8 cellular contexts compared by ENCODE assay signal in genomic region chr19:19490247-19490968, GRCh38. TPM values are rescaled to one million over a fixed set of nuclear protein-coding genes. Genes with fewer than 3 reads are reported as not detected.
DNase-seq lines count a peak whose midpoint lies in the region; ATAC-seq and TF ChIP-seq lines count a peak whose summit lies in the region.

No MANE protein-coding gene starts in this region.

- no peak overlapping the region for H3K4me2 ChIP-seq in neural progenitor cell

- H3K4me3 Mint-ChIP-seq in neural progenitor cell = peak overlapping the region; percentile 70
- H3K4me3 Mint-ChIP-seq in stimulated activated naive CD8-positive, alpha-beta T cell treated with anti-CD3 and anti-CD28 coated beads, Interleukin-15, Interleukin-2, amounts not matched to agents 100 ng/mL and 50 ng/mL, for 24 hours = no peak overlapping the region

- peak overlapping the region; percentile 98 for H3K27ac Mint-ChIP-seq in neural progenitor cell
- peak overlapping the region; percentile 90 for H3K27ac Mint-ChIP-seq in stimulated activated naive CD8-positive, alpha-beta T cell treated with anti-CD3 and anti-CD28 coated beads, Interleukin-15, Interleukin-2, amounts not matched to agents 100 ng/mL and 50 ng/mL, for 24 hours

- H3K79me2 ChIP-seq in neural progenitor cell (ENCODE audit: low read depth) = peaks cover 62% of the 10 kb centered on the region

- TF ChIP-seq CTCF in LNCAP (IDR thresholded peaks at IDR 0.05) (peak; percentile 78), neural progenitor cell (IDR thresholded peaks at IDR 0.05) (peak; percentile 92)

- H3K4me3 ChIP-seq in neural progenitor cell = no peak overlapping the region

- no peak overlapping the region for H3K9ac ChIP-seq in neural progenitor cell

- H4K20me1 ChIP-seq in neural progenitor cell (ENCODE audit: low read depth) = peaks cover 25% of the 10 kb centered on the region

- H3K27ac ChIP-seq in neural progenitor cell = peak overlapping the region; percentile 10

- peaks cover 5% of the 10 kb centered on the region for H3K36me3 Mint-ChIP-seq in neural progenitor cell
- H3K36me3 Mint-ChIP-seq in stimulated activated naive CD8-positive, alpha-beta T cell treated with anti-CD3 and anti-CD28 coated beads, Interleukin-15, Interleukin-2, amounts not matched to agents 100 ng/mL and 50 ng/mL, for 24 hours (ENCODE audit: low read depth) = peaks cover 33% of the 10 kb centered on the region

- ATAC-seq in GM21619 (IDR thresholded peaks at IDR 0.05; ENCODE audit: unreplicated experiment) = no peak

- H3K27me3 ChIP-seq in neural progenitor cell = no peaks in the 10 kb centered on the region

- peaks cover 10% of the 10 kb centered on the region for H3K27me3 Mint-ChIP-seq in neural progenitor cell (ENCODE audit: insufficient read depth, low read depth)
- no peaks in the 10 kb centered on the region for H3K27me3 Mint-ChIP-seq in stimulated activated naive CD8-positive, alpha-beta T cell treated with anti-CD3 and anti-CD28 coated beads, Interleukin-15, Interleukin-2, amounts not matched to agents 100 ng/mL and 50 ng/mL, for 24 hours

- no peaks in the 10 kb centered on the region for H3K9me3 ChIP-seq in neural progenitor cell (ENCODE audit: low read depth)

- H3K4me1 Mint-ChIP-seq in neural progenitor cell = peaks cover 45% of the 10 kb centered on the region
- H3K4me1 Mint-ChIP-seq in stimulated activated naive CD8-positive, alpha-beta T cell treated with anti-CD3 and anti-CD28 coated beads, Interleukin-15, Interleukin-2, amounts not matched to agents 100 ng/mL and 50 ng/mL, for 24 hours (ENCODE audit: low read depth) = peaks cover 53% of the 10 kb centered on the region

- no peaks in the 10 kb centered on the region for H3K36me3 ChIP-seq in neural progenitor cell

- H3K9me3 Mint-ChIP-seq in neural progenitor cell = no peaks in the 10 kb centered on the region
- H3K9me3 Mint-ChIP-seq in stimulated activated naive CD8-positive, alpha-beta T cell treated with anti-CD3 and anti-CD28 coated beads, Interleukin-15, Interleukin-2, amounts not matched to agents 100 ng/mL and 50 ng/mL, for 24 hours = no peaks in the 10 kb centered on the region

- H2AFZ ChIP-seq in neural progenitor cell (replicated peaks) = no peak overlapping the region

- DNase-seq in EL (peak; percentile 83), SHP77 treated with DMSO at 0.1 percent for 48 hours (lab: John Stamatoyannopoulos, UW) (peak; percentile 23), fibroblast of the conjunctiva (ENCODE audit: low read depth) (peak; percentile 82), neural progenitor cell (ENCODE audit: low spot score) (peak; percentile 87)
- DNase-seq in activated effector memory CD4-positive, alpha-beta T cell treated with anti-CD3 and anti-CD28 coated beads, Interleukin-2, amount 50 U/mL, for 16 hours = peak; percentile 92

- peaks cover 21% of the 10 kb centered on the region for H3K4me1 ChIP-seq in neural progenitor cell

- H3F3A ChIP-seq in neural progenitor cell (ENCODE audit: low read depth) = peaks cover 28% of the 10 kb centered on the region

RNA-seq across cellular contexts. Expression of gene TSSK6, which starts 24.9 kb away (rescaled TPM):
- 4.6 and 7.0 TPM in 2 replicates for total RNA-seq in neural progenitor cell (ENCODE audit: low replicate concordance)

RNA-seq across cellular contexts. Expression of gene NDUFA13, which starts 25.6 kb away (rescaled TPM):
- total RNA-seq in neural progenitor cell (ENCODE audit: low replicate concordance) = 78.6 and 108 TPM in 2 replicates

RNA-seq across cellular contexts. Expression of gene YJEFN3, which starts 38.3 kb away (rescaled TPM):
- total RNA-seq in neural progenitor cell (ENCODE audit: low replicate concordance) = 2.6 and 5.1 TPM in 2 replicates

RNA-seq across cellular contexts. Expression of gene CILP2, which starts 47.7 kb away (rescaled TPM):
- total RNA-seq in neural progenitor cell (ENCODE audit: low replicate concordance) = 1.0 and 3.3 TPM in 2 replicates

Comparison
In these comparisons a context has a peak if more than half of its experiments do, and no peak if none do; other contexts are left out.
1. DNase-seq: peak in every context shown above with its lines; median percentile 92 in activated effector memory CD4-positive, alpha-beta T cell treated with anti-CD3 and anti-CD28 coated beads, Interleukin-2, amount 50 U/mL, for 16 hours; 87 in neural progenitor cell; 83 in EL; 82 in fibroblast of the conjunctiva; 23 in SHP77 treated with DMSO at 0.1 percent for 48 hours.